In the genomic region with DNA sequence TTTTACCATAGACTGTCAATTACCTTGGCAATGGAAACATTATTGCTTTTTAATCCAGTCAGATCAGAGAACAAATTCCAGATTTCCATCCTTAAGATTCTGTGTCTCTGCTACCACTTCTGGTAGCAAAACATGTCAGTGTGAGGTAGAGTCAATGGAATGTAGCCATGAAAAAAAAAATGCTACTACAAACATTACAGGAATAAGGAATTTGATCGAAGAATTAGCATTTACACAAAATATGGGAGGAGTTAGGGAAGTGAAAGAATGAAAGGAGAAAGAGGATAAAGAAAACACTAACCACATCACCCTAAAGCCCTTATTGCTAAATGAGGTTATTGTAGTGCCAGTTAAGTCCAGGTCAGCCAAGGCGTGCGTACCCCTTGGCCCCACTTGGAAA, we compare ENCODE assay signal across 26 cellular contexts. TPM values are rescaled to one million over a fixed set of nuclear protein-coding genes. Genes with fewer than 3 reads are reported as not detected.
"Had no signal": no experiment of that assay in that cellular context is flagged by ENCODE, and none has a peak within 500 bp of the region (broad histone marks: within the 10 kb centered on the region; RNA-seq: fewer than 3 reads in every experiment).

No MANE protein-coding gene starts in this region.

- H3K4me3 Mint-ChIP-seq: naive thymus-derived CD8-positive, alpha-beta T cell; type B pancreatic cell had no signal

- H3K4me1 ChIP-seq: heart left ventricle, right atrium auricular region, sigmoid colon had no signal

- H3K27ac Mint-ChIP-seq: type B pancreatic cell had no signal

- H3K27me3 Mint-ChIP-seq: naive thymus-derived CD8-positive, alpha-beta T cell; type B pancreatic cell had no signal

- ATAC-seq: heart left ventricle; left lobe of liver; mucosa of descending colon; naive thymus-derived CD8-positive, alpha-beta T cell had no signal

- DNase-seq: cortex of kidney; dorsolateral prefrontal cortex; effector CD8-positive, alpha-beta T cell; heart left ventricle; hypothalamus; islet precursor cell; mammary epithelial cell; mucosa of descending colon; naive thymus-derived CD8-positive, alpha-beta T cell; ovary; sigmoid colon; stimulated activated CD4-positive, alpha-beta T cell treated with anti-CD3 and anti-CD28 coated beads, Interleukin-2, amount 100 ng/mL, for 24 hours; stimulated activated CD4-positive, alpha-beta T cell treated with anti-CD3 and anti-CD28 coated beads, Interleukin-4, amount 100 ng/mL, for 4 hours; stimulated activated naive CD4-positive, alpha-beta T cell; stomach; substantia nigra had no signal

- H3K9me3 Mint-ChIP-seq: naive thymus-derived CD8-positive, alpha-beta T cell; type B pancreatic cell had no signal

- H3K27me3 ChIP-seq: dorsolateral prefrontal cortex, heart left ventricle, ovary, right atrium auricular region, sigmoid colon, stomach had no signal

- H3K27ac ChIP-seq: dorsolateral prefrontal cortex, heart left ventricle, ovary, right atrium auricular region, sigmoid colon, skin epidermis, stomach, thoracic aorta had no signal

- H3K9me3 ChIP-seq: heart left ventricle, mucosa of descending colon, ovary, right atrium auricular region, sigmoid colon, stomach, thoracic aorta had no signal

- H3K4me3 ChIP-seq: dorsolateral prefrontal cortex, heart left ventricle, mucosa of descending colon, ovary, right atrium auricular region, sigmoid colon, skin epidermis, stomach, thoracic aorta had no signal

- H3K36me3 ChIP-seq: ovary had no signal

RNA-seq across cellular contexts. Expression of gene C12orf71, which starts 50.8 kb away (rescaled TPM):
- total RNA-seq: fibroblast of lung; frontal cortex; glomerular endothelial cell; heart left ventricle; left lobe of liver; lower leg skin; mammary epithelial cell; mucosa of descending colon; naive thymus-derived CD8-positive, alpha-beta T cell; ovary; posterior vena cava; right atrium auricular region; sigmoid colon; stomach; thoracic aorta had no signal
